In the genomic region with DNA sequence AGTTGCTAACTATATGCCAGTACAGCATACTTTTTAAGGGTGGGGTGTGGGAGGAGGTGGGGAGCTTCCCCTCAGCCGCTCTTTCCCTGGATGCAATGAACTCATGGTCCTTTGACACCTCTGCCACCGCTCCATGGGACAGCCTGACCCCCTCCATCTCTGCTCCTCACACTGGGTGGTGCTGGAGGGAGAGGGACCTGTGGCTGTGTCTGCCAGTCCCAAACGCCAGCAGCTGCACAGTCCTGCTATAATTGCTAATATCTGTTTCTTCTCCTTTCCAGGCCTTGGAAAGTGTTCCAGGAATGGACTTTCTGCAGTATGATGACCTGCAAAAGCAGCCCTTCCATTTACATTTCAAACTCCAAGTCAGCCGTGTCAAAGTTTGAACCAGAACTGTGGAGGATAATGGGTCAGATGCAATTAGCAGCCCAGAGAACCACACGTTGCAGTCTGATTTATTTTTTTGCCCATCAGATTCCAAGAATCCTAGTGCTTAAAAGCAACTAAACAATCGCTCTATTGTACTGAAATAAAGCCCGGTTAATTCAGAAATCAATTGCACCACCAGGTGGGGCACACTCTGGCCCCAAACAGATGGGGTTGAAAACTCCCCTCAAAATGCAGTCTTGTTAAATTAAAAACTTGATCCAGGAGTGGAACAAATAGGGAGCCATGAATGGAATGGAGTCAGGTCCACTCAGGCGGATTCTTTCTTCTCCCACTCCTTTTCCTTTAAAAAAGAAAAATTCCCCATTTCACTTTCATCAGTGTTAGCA, we compare ENCODE assay signal across 1 cellular context.
TF ChIP-seq lines count a peak whose summit lies in the region.

No MANE protein-coding gene starts in this region.

TF ChIP-seq in H1, 55 proteins besides CTCF, POLR2A, EP300 and RAD21 (continued from another document):
- TF ChIP-seq BRCA1 (IDR thresholded peaks at IDR 0.05; ENCODE audit: low read depth, low read length) (no peak), EZH2 (IDR thresholded peaks at IDR 0.05; ENCODE audit: low read depth, low read length, severe bottlenecking) (no peak), SP4 (IDR thresholded peaks at IDR 0.05; ENCODE audit: low read length) (no peak), SIN3A (conservative IDR thresholded peaks at IDR 0.05 in 1 of 2, IDR thresholded peaks at IDR 0.05 in 1 of 2; ENCODE audit: low read depth in 1 of 2, low read length in 2 of 2) (no peak), TCF12 (IDR thresholded peaks at IDR 0.05; ENCODE audit: low read depth, low read length) (no peak), RBBP5 (IDR thresholded peaks at IDR 0.05; ENCODE audit: borderline replicate concordance, low read depth, low read length) (no peak), POU5F1 (IDR thresholded peaks at IDR 0.05; ENCODE audit: low read depth, low read length) (no peak), KDM5A (IDR thresholded peaks at IDR 0.05; ENCODE audit: low read length) (no peak), FOSL1 (IDR thresholded peaks at IDR 0.05; ENCODE audit: insufficient read depth, low read depth, low read length) (no peak), KDM4A (IDR thresholded peaks at IDR 0.05; ENCODE audit: low read depth, low read length, severe bottlenecking) (no peak), CTBP2 (IDR thresholded peaks at IDR 0.05; ENCODE audit: borderline replicate concordance, insufficient read depth, insufficient read length, low read length) (no peak)
- TF ChIP-seq, protein P1, sequence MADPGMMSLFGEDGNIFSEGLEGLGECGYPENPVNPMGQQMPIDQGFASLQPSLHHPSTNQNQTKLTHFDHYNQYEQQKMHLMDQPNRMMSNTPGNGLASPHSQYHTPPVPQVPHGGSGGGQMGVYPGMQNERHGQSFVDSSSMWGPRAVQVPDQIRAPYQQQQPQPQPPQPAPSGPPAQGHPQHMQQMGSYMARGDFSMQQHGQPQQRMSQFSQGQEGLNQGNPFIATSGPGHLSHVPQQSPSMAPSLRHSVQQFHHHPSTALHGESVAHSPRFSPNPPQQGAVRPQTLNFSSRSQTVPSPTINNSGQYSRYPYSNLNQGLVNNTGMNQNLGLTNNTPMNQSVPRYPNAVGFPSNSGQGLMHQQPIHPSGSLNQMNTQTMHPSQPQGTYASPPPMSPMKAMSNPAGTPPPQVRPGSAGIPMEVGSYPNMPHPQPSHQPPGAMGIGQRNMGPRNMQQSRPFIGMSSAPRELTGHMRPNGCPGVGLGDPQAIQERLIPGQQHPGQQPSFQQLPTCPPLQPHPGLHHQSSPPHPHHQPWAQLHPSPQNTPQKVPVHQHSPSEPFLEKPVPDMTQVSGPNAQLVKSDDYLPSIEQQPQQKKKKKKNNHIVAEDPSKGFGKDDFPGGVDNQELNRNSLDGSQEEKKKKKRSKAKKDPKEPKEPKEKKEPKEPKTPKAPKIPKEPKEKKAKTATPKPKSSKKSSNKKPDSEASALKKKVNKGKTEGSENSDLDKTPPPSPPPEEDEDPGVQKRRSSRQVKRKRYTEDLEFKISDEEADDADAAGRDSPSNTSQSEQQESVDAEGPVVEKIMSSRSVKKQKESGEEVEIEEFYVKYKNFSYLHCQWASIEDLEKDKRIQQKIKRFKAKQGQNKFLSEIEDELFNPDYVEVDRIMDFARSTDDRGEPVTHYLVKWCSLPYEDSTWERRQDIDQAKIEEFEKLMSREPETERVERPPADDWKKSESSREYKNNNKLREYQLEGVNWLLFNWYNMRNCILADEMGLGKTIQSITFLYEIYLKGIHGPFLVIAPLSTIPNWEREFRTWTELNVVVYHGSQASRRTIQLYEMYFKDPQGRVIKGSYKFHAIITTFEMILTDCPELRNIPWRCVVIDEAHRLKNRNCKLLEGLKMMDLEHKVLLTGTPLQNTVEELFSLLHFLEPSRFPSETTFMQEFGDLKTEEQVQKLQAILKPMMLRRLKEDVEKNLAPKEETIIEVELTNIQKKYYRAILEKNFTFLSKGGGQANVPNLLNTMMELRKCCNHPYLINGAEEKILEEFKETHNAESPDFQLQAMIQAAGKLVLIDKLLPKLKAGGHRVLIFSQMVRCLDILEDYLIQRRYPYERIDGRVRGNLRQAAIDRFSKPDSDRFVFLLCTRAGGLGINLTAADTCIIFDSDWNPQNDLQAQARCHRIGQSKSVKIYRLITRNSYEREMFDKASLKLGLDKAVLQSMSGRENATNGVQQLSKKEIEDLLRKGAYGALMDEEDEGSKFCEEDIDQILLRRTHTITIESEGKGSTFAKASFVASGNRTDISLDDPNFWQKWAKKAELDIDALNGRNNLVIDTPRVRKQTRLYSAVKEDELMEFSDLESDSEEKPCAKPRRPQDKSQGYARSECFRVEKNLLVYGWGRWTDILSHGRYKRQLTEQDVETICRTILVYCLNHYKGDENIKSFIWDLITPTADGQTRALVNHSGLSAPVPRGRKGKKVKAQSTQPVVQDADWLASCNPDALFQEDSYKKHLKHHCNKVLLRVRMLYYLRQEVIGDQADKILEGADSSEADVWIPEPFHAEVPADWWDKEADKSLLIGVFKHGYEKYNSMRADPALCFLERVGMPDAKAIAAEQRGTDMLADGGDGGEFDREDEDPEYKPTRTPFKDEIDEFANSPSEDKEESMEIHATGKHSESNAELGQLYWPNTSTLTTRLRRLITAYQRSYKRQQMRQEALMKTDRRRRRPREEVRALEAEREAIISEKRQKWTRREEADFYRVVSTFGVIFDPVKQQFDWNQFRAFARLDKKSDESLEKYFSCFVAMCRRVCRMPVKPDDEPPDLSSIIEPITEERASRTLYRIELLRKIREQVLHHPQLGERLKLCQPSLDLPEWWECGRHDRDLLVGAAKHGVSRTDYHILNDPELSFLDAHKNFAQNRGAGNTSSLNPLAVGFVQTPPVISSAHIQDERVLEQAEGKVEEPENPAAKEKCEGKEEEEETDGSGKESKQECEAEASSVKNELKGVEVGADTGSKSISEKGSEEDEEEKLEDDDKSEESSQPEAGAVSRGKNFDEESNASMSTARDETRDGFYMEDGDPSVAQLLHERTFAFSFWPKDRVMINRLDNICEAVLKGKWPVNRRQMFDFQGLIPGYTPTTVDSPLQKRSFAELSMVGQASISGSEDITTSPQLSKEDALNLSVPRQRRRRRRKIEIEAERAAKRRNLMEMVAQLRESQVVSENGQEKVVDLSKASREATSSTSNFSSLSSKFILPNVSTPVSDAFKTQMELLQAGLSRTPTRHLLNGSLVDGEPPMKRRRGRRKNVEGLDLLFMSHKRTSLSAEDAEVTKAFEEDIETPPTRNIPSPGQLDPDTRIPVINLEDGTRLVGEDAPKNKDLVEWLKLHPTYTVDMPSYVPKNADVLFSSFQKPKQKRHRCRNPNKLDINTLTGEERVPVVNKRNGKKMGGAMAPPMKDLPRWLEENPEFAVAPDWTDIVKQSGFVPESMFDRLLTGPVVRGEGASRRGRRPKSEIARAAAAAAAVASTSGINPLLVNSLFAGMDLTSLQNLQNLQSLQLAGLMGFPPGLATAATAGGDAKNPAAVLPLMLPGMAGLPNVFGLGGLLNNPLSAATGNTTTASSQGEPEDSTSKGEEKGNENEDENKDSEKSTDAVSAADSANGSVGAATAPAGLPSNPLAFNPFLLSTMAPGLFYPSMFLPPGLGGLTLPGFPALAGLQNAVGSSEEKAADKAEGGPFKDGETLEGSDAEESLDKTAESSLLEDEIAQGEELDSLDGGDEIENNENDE (IDR thresholded peaks at IDR 0.05; ENCODE audit: insufficient replicate concordance, low read length) = no peak
